Comparison of ENCODE assay signal across 1 cellular context in genomic region chr6:132933085-132933484, GRCh38.
TF ChIP-seq lines count a peak whose summit lies in the region.

No MANE protein-coding gene starts in this region.

TF ChIP-seq in IMR-90, 13 proteins besides CTCF, POLR2A, EP300 and RAD21:
- TF ChIP-seq SMC3 (IDR thresholded peaks at IDR 0.05; ENCODE audit: low read depth, low read length) (no peak), NFE2L2 (IDR thresholded peaks at IDR 0.05; ENCODE audit: low read depth, low read length) (no peak), RCOR1 (IDR thresholded peaks at IDR 0.05; ENCODE audit: insufficient replicate concordance, low read length) (no peak), MAFK (IDR thresholded peaks at IDR 0.05; ENCODE audit: low read depth, low read length) (no peak), BHLHE40 (IDR thresholded peaks at IDR 0.05; ENCODE audit: low read depth, low read length) (no peak)
TF ChIP-seq in IMR-90: peak in this region for 0.
